ENCODE assay signal across 21 cellular contexts in genomic region chr18:75884728-75885127, GRCh38.
A peak's percentile ranks its signal among the peaks of the same experiment; 100 is the strongest.
DNase-seq lines count a peak whose midpoint lies in the region; ATAC-seq, FAIRE-seq and TF ChIP-seq lines count a peak whose summit lies in the region.
"Had no signal": no experiment of that assay in that cellular context is flagged by ENCODE, and none has a peak within 500 bp of the region (broad histone marks: within the 10 kb centered on the region; RNA-seq: fewer than 3 reads in every experiment).

No MANE protein-coding gene starts in this region.

- in situ Hi-C loops in GM12878 (cut with MboI) = no loop called here

- intact Hi-C loops in left ventricle myocardium inferior (cut with micrococcal nuclease) = no loop called here
- intact Hi-C loops in Right ventricle myocardium inferior (cut with DNase I) = loop anchor here (2.0 to 5.0 kb wide), 2 partner anchors 242 to 373 kb away; no protein-coding TSS in a partner anchor
- intact Hi-C loops in GM12878 (cut with micrococcal nuclease; ENCODE audit: unreplicated experiment) = loop anchor here (2.0 kb wide), 1 partner anchor 464 kb away; no protein-coding TSS in a partner anchor
- intact Hi-C loops in spleen (cut with DNase I; ENCODE audit: low total_unique reads) = no loop called here
- intact Hi-C loops in tibial artery (cut with DNase I; ENCODE audit: low total_unique reads) = no loop called here
- intact Hi-C loops in left colon (cut with DNase I, micrococcal nuclease) = no loop called here

- TF ChIP-seq EP300 in GM12878 (IDR thresholded peaks at IDR 0.05; ENCODE audit: borderline replicate concordance in 1 of 2, control insufficient read depth in 1 of 2, low read depth in 2 of 2, low read length in 2 of 2) = no peak

- CTCF ChIA-PET in GM12878 (lab: Yijun Ruan, JAX) = no interaction called here

- H3K4me1 ChIP-seq in left ventricle myocardium inferior (no peaks in the 10 kb centered on the region), GM12878 (ENCODE audit: control insufficient read depth, insufficient read depth, low read length) (no peaks in the 10 kb centered on the region), spleen (no peaks in the 10 kb centered on the region), tibial artery (no peaks in the 10 kb centered on the region)
- H3K4me1 ChIP-seq: BLaER1 treated with 17β-estradiol and CSF1 and Interleukin-3, amounts not matched to agents 10 nM and 100 nM; Caco-2; upper lobe of left lung had no signal

- no peaks in the 10 kb centered on the region for H3K79me2 ChIP-seq in GM12878 (ENCODE audit: control insufficient read depth, insufficient read depth, low read length)

- TF ChIP-seq RAD21 in GM12878 (IDR thresholded peaks at IDR 0.05; ENCODE audit: insufficient read depth, low read depth, low read length) = no peak

- H3K36me3 ChIP-seq in left ventricle myocardium inferior = no peaks in the 10 kb centered on the region
- H3K36me3 ChIP-seq in GM12878 (ENCODE audit: control insufficient read depth in 2 of 2, insufficient read depth in 2 of 2, low read length in 1 of 2) = no peaks in the 10 kb centered on the region
- no peaks in the 10 kb centered on the region for H3K36me3 ChIP-seq in spleen
- H3K36me3 ChIP-seq in tibial artery = no peaks in the 10 kb centered on the region
- H3K36me3 ChIP-seq: BLaER1 treated with 17β-estradiol and CSF1 and Interleukin-3, amounts not matched to agents 10 nM and 100 nM; upper lobe of left lung had no signal

- POLR2A ChIA-PET in GM12878 (lab: Charles Lee) = no interaction called here

- H3K9me3 ChIP-seq in left ventricle myocardium inferior (replicated peaks) (peaks cover 6% of the 10 kb centered on the region), GM12878 (replicated peaks; ENCODE audit: control insufficient read depth, insufficient read depth, low read length) (no peaks in the 10 kb centered on the region), spleen (peaks cover 0 to 6% (median 0%) of the 10 kb centered on the region in 8 donors), tibial artery (no peaks in the 10 kb centered on the region)
- H3K9me3 ChIP-seq: Caco-2, upper lobe of left lung had no signal

- no peak for FAIRE-seq in GM12878 (lab: Jason Lieb, UNC)

- WGBS in GM12878 (ENCODE audit: insufficient coverage, insufficient replicate concordance, low lambda C conversion rate, missing lambda C conversion rate) = 63% methylated on average over 4 of the region's 4 CpGs
- WGBS in spleen, 5 donors = 86 to 94% (median 87%) methylated on average over 4 of the region's 4 CpGs

- DNase-seq in left ventricle myocardium inferior = no peak
- DNase-seq in Right ventricle myocardium inferior (ENCODE audit: missing footprints) = no peak
- DNase-seq in NCI-H69 (lab: John Stamatoyannopoulos, UW) = peak; percentile 9
- DNase-seq in GM12878 (ENCODE audit: low read depth, low spot score) = no peak
- no peak for DNase-seq in H4 (ENCODE audit: low spot score)
- DNase-seq in spleen = no peak
- DNase-seq in tibial artery = no peak
- no peak for DNase-seq in left colon
- DNase-seq: activated gamma-delta T cell; Caco-2; mesenchymal stem cell; NCI-H1694; NCI-H2171 treated with DMSO at 0.1 percent for 48 hours; NCI-H526 treated with DMSO at 0.1 percent for 48 hours; SHP77 treated with DMSO at 0.1 percent for 48 hours; stimulated activated CD4-positive, alpha-beta T cell treated with anti-CD3 and anti-CD28 coated beads, Interleukin-1b, Interleukin-23, amount 100 ng/mL, for 48 hours; SW 1271; upper lobe of left lung had no signal

- H3K4me3 ChIP-seq in left ventricle myocardium inferior (no peak overlapping the region), GM12878 (no peak overlapping the region), spleen (no peak overlapping the region), tibial artery (no peak overlapping the region)
- H3K4me3 ChIP-seq: BLaER1 treated with 17β-estradiol and CSF1 and Interleukin-3, amounts not matched to agents 10 nM and 100 nM; skin epidermis; upper lobe of left lung had no signal

- peaks cover 5% of the 10 kb centered on the region for H3K27me3 ChIP-seq in left ventricle myocardium inferior (ENCODE audit: low read depth)
- H3K27me3 ChIP-seq in GM12878 (replicated peaks in 1 of 2; ENCODE audit: control insufficient read depth in 2 of 2, insufficient read depth in 2 of 2, low read length in 1 of 2) = no peaks in the 10 kb centered on the region
- no peaks in the 10 kb centered on the region for H3K27me3 ChIP-seq in spleen (replicated peaks in 1 of 7)
- no peaks in the 10 kb centered on the region for H3K27me3 ChIP-seq in tibial artery
- H3K27me3 ChIP-seq: BLaER1 treated with 17β-estradiol and CSF1 and Interleukin-3, amounts not matched to agents 10 nM and 100 nM; upper lobe of left lung had no signal

- H4K20me1 ChIP-seq in GM12878 (ENCODE audit: control insufficient read depth, insufficient read depth) = no peaks in the 10 kb centered on the region
- H4K20me1 ChIP-seq: BLaER1 treated with 17β-estradiol and CSF1 and Interleukin-3, amounts not matched to agents 10 nM and 100 nM had no signal

- H2AFZ ChIP-seq in GM12878 (ENCODE audit: control insufficient read depth, low read depth, low read length) = no peak overlapping the region

- RAD21 ChIA-PET in GM12878 (lab: Charles Lee; ENCODE audit: unreplicated experiment) = no interaction called here

- BruUV-seq in GM12878 (replicated peaks; lab: Mats Ljungman, UMichigan) = no TSS peak

- no peak overlapping the region for H3K4me2 ChIP-seq in GM12878 (ENCODE audit: control insufficient read depth, insufficient read depth)
- H3K4me2 ChIP-seq: BLaER1 treated with 17β-estradiol and CSF1 and Interleukin-3, amounts not matched to agents 10 nM and 100 nM; KMS-11 had no signal

- no peak for TF ChIP-seq POLR2A in GM12878 (IDR thresholded peaks at IDR 0.05; ENCODE audit: low read depth, low read length)
- TF ChIP-seq POLR2A in spleen (IDR thresholded peaks at IDR 0.05) = no peak

- H3K9ac ChIP-seq in GM12878 (ENCODE audit: control insufficient read depth, insufficient read depth, low read length) = no peak overlapping the region
- H3K9ac ChIP-seq: BLaER1 treated with 17β-estradiol and CSF1 and Interleukin-3, amounts not matched to agents 10 nM and 100 nM; KMS-11 had no signal

- H3K27ac ChIP-seq in left ventricle myocardium inferior (replicated peaks) = no peak overlapping the region
- no peak overlapping the region for H3K27ac ChIP-seq in GM12878 (ENCODE audit: control insufficient read depth, insufficient read depth)
- no peak overlapping the region for H3K27ac ChIP-seq in spleen
- H3K27ac ChIP-seq in tibial artery = no peak overlapping the region
- H3K27ac ChIP-seq: BLaER1 treated with 17β-estradiol and CSF1 and Interleukin-3, amounts not matched to agents 10 nM and 100 nM; KMS-11; skin epidermis; upper lobe of left lung had no signal

- ATAC-seq in Right ventricle myocardium inferior = no peak
- no peak for ATAC-seq in GM12878
- ATAC-seq in left colon = no peak

- SMC1A ChIA-PET in GM12878 (lab: Charles Lee; ENCODE audit: uncharacterized antibody, unreplicated experiment) = no interaction called here

- TF ChIP-seq CTCF in left ventricle myocardium inferior (IDR thresholded peaks at IDR 0.05; ENCODE audit: borderline replicate concordance) = peak; percentile 65
- peak in 2 of 3 experiments; percentile 6 to 7; a peak in 2 of 6 replicates for TF ChIP-seq CTCF in GM12878 (IDR thresholded peaks at IDR 0.05 in 2 of 3, conservative IDR thresholded peaks at IDR 0.05 in 1 of 3; ENCODE audit: control insufficient read depth in 2 of 3, extremely low read depth in 1 of 3, insufficient read depth in 1 of 3, low read depth in 3 of 3, low read length in 3 of 3)
- TF ChIP-seq CTCF in spleen (IDR thresholded peaks at IDR 0.05 in 8 of 11, conservative IDR thresholded peaks at IDR 0.05 in 3 of 11) = no peak
- no peak for TF ChIP-seq CTCF in tibial artery (IDR thresholded peaks at IDR 0.05)

TF ChIP-seq in GM12878, 131 proteins besides CTCF, POLR2A, EP300 and RAD21:
- no peak for TF ChIP-seq NR2C2 (IDR thresholded peaks at IDR 0.05; ENCODE audit: borderline replicate concordance, control insufficient read depth, insufficient read length, low read depth)
- TF ChIP-seq ZNF274 (IDR thresholded peaks at IDR 0.05; ENCODE audit: insufficient read depth, insufficient read length) = no peak
- TF ChIP-seq, protein P1, sequence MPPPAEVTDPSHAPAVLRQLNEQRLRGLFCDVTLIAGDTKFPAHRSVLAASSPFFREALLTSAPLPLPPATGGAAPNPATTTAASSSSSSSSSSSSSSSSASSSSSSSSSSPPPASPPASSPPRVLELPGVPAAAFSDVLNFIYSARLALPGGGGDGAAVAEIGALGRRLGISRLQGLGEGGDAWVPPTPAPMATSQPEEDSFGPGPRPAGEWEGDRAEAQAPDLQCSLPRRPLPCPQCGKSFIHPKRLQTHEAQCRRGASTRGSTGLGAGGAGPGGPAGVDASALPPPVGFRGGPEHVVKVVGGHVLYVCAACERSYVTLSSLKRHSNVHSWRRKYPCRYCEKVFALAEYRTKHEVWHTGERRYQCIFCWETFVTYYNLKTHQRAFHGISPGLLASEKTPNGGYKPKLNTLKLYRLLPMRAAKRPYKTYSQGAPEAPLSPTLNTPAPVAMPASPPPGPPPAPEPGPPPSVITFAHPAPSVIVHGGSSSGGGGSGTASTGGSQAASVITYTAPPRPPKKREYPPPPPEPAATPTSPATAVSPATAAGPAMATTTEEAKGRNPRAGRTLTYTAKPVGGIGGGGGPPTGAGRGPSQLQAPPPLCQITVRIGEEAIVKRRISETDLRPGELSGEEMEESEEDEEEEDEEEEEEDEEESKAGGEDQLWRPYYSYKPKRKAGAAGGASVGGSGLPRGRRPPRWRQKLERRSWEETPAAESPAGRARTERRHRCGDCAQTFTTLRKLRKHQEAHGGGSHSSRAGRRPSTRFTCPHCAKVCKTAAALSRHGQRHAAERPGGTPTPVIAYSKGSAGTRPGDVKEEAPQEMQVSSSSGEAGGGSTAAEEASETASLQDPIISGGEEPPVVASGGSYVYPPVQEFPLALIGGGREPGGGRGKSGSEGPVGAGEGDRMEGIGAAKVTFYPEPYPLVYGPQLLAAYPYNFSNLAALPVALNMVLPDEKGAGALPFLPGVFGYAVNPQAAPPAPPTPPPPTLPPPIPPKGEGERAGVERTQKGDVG (CRISPR knock-in tag; IDR thresholded peaks at IDR 0.05) = no peak
- TF ChIP-seq HDAC2 (IDR thresholded peaks at IDR 0.05) = no peak

Comparison
In these comparisons a context has a peak if more than half of its experiments do, and no peak if none do; other contexts are left out.
1. intact Hi-C loops: an anchor here in Right ventricle myocardium inferior (2.0 to 5.0 kb wide) and GM12878 (2.0 kb wide); none called in left ventricle myocardium inferior, spleen, tibial artery and left colon.
2. CTCF ChIP-seq: peak in left ventricle myocardium inferior (single experiment) and GM12878 (2 of 3); none in spleen (0 of 11) and tibial artery (0 of 2).